Comparison of ENCODE assay signal across 1 cellular context in the genomic region with DNA sequence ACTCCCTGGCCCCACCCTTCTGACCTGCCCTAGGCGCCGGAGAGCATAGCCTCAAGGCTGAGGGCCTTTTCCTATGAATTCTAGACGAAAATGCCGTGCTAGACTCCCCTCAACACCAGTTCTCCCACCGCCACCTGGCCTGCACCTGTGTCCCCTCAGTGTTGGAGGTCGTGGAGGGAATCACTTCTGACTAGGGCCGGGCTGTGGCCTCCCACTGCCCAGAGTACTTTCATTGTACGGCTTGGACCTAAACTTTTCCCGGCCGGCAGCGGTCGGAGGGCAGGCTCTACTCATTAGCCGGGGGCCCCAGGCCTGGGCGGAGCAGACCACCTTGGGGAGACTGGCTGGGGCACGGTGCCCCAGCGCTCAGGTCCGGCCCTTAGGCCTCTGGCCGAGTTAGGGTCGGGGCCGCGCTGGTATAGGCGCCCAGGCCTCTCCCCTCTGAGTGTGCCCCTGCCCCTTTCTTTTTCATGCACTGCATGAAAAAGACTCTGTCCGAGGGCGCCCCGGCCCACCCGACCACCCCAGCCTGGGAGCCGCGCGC.
TF ChIP-seq lines count a peak whose summit lies in the region.

No MANE protein-coding gene starts in this region.

TF ChIP-seq in K562, 482 proteins besides CTCF, POLR2A, EP300 and RAD21:
- no peak for TF ChIP-seq ETV5 (CRISPR knock-in tag; IDR thresholded peaks at IDR 0.05; ENCODE audit: low read depth)
- TF ChIP-seq ZFX (CRISPR knock-in tag; IDR thresholded peaks at IDR 0.05): 0 out of 2 replicates have a peak, but pooled peaks have one; percentile 2
